Comparison of ENCODE assay signal across 8 cellular contexts in genomic region chr17:44346064-44346844, GRCh38. TPM values are rescaled to one million over a fixed set of nuclear protein-coding genes. Genes with fewer than 3 reads are reported as not detected.
DNase-seq lines count a peak whose midpoint lies in the region; ATAC-seq and TF ChIP-seq lines count a peak whose summit lies in the region.

No MANE protein-coding gene starts in this region.

- H3K9me3 ChIP-seq in sigmoid colon = no peaks in the 10 kb centered on the region

- peaks cover 0 to 23% (median 15%) of the 10 kb centered on the region in 4 donors for H3K36me3 ChIP-seq in sigmoid colon

- no peak for DNase-seq in T-cell
- DNase-seq in fibroblast of the aortic adventitia (ENCODE audit: low read depth) = no peak
- DNase-seq in sigmoid colon = no peak
- DNase-seq in CD1c-positive myeloid dendritic cell (ENCODE audit: extremely low spot score) = no peak

- peak overlapping the region; percentile 77 to 88 (median 88) for H3K27ac ChIP-seq in sigmoid colon

- no peak for TF ChIP-seq EP300 in sigmoid colon (IDR thresholded peaks at IDR 0.05)

- H3K36me3 Mint-ChIP-seq in T-cell = no peaks in the 10 kb centered on the region

- 68 to 69% methylated on average over 13 of the region's 13 CpGs for WGBS in sigmoid colon, 2 donors

- CTCF ChIA-PET in T-cell (lab: Charles Lee) = interaction anchor here (0.6 to 1.4 kb wide), 9 partner anchors 15 to 409 kb away, joined by 3 to 6 read pairs (median 4); partner anchors contain the start of genes FAM171A2 (in 1 of the 2) and TMUB2 (in 1 of the 2)

- H3K27me3 ChIP-seq in sigmoid colon = no peaks in the 10 kb centered on the region

- peak overlapping the region; percentile 89 to 95 (median 91) for H3K4me3 Mint-ChIP-seq in T-cell

- POLR2A ChIA-PET in T-cell (lab: Charles Lee) = interaction anchor here in 1 of 2 donors (0.6 kb wide), 1 partner anchor 259 kb away, joined by 4 read pairs; no protein-coding TSS in a partner anchor

- intact Hi-C loops in sigmoid colon (cut with DNase I) = loop anchor here (5.0 kb wide), 2 partner anchors 39 to 134 kb away; partner anchors contain the start of gene RUNDC3A

- ATAC-seq in T-cell (replicated peaks in 1 of 4) (no peak), GM19035 (IDR thresholded peaks at IDR 0.05; ENCODE audit: unreplicated experiment) (no peak), HG02938 (IDR thresholded peaks at IDR 0.05; ENCODE audit: unreplicated experiment) (no peak), GM21515 (IDR thresholded peaks at IDR 0.05; ENCODE audit: unreplicated experiment) (no peak)

- TF ChIP-seq CTCF in GM12875 (IDR thresholded peaks at IDR 0.05; ENCODE audit: borderline replicate concordance, insufficient read depth, low read depth, low read length) (no peak), fibroblast of the aortic adventitia (IDR thresholded peaks at IDR 0.05; ENCODE audit: insufficient read depth, low read length) (no peak), sigmoid colon (IDR thresholded peaks at IDR 0.05) (no peak)

- H3K4me3 ChIP-seq in GM12875 (ENCODE audit: low read depth, low read length) (peak overlapping the region; percentile 68), fibroblast of the aortic adventitia (ENCODE audit: low read depth, low read length) (peak overlapping the region; percentile 98), sigmoid colon (peak overlapping the region; percentile 67 to 75 (median 68))

- H3K27ac Mint-ChIP-seq in T-cell = peak overlapping the region; percentile 63 to 81

- no peaks in the 10 kb centered on the region for H3K9me3 Mint-ChIP-seq in T-cell

- no peak for TF ChIP-seq POLR2A in sigmoid colon (IDR thresholded peaks at IDR 0.05)

- H3K27me3 Mint-ChIP-seq in T-cell = peaks cover under 1 to 4% of the 10 kb centered on the region in 2 donors

- H3K4me1 Mint-ChIP-seq in T-cell = peaks cover 16 to 33% (median 28%) of the 10 kb centered on the region in 3 donors

- H3K4me1 ChIP-seq in sigmoid colon = peaks cover 0 to 18% (median 16%) of the 10 kb centered on the region in 4 donors

RNA-seq across cellular contexts. Expression of gene GRN, which starts 1.2 kb away (rescaled TPM):
- 10 to 100 TPM; 21.0 to 48.3 (median 40.1) TPM for total RNA-seq in T-cell
- 241 and 592 TPM in 2 replicates for total RNA-seq in fibroblast of the aortic adventitia (ENCODE audit: low replicate concordance)
- total RNA-seq in sigmoid colon = 100 to 1,000 TPM; 141 to 245 (median 171) TPM
- polyA plus RNA-seq in sigmoid colon = 100 to 1,000 TPM in 2 of 3 donors, 10 to 100 TPM in 1; 69.7 to 245 (median 218) TPM

RNA-seq across cellular contexts. Expression of gene FAM171A2, which starts 17.4 kb away (rescaled TPM):
- total RNA-seq in T-cell (1 to 10 TPM in 2 of 5 donors, under 1 TPM in 3; 0.18 to 1.5 (median 0.89) TPM), fibroblast of the aortic adventitia (ENCODE audit: low replicate concordance) (3.1 and 18.5 TPM in 2 replicates), sigmoid colon (1 to 10 TPM in 3 of 4 donors, under 1 TPM in 1; 0.66 to 1.7 (median 1.5) TPM)
- under 1 TPM in 1 of 3 donors, not detected in 2; 0.67 TPM for polyA plus RNA-seq in sigmoid colon

RNA-seq across cellular contexts. Expression of gene SLC25A39, which starts 21.6 kb away (rescaled TPM):
- 100 to 1,000 TPM in 3 of 5 donors, 10 to 100 TPM in 2; 78.6 to 108 (median 104) TPM for total RNA-seq in T-cell
- 61.5 and 62.7 TPM in 2 replicates for total RNA-seq in fibroblast of the aortic adventitia (ENCODE audit: low replicate concordance)
- total RNA-seq in sigmoid colon = 10 to 100 TPM; 39.0 to 51.8 (median 43.3) TPM
- 100 to 1,000 TPM; 121 to 163 (median 136) TPM for polyA plus RNA-seq in sigmoid colon

RNA-seq across cellular contexts. Expression of gene RUNDC3A, which starts 37.9 kb away (rescaled TPM):
- total RNA-seq in T-cell (under 1 TPM in 3 of 5 donors, not detected in 2; 0.38 to 0.65 (median 0.41) TPM), fibroblast of the aortic adventitia (ENCODE audit: low replicate concordance) (not detected in 2 replicates), sigmoid colon (10 to 100 TPM in 1 of 4 donors, 1 to 10 TPM in 3; 1.2 to 10.5 (median 6.0) TPM)
- polyA plus RNA-seq in sigmoid colon = 1 to 10 TPM in 2 of 3 donors, under 1 TPM in 1; 0.46 to 2.5 (median 1.2) TPM

RNA-seq across cellular contexts. Expression of gene ITGA2B, which starts 43.2 kb away (rescaled TPM):
- 1 to 10 TPM in 3 of 5 donors, under 1 TPM in 2; 0.41 to 3.9 (median 1.1) TPM for total RNA-seq in T-cell
- 0.36 TPM in 1 of 2 replicates, not detected in the other for total RNA-seq in fibroblast of the aortic adventitia (ENCODE audit: low replicate concordance)
- total RNA-seq in sigmoid colon = under 1 TPM in 3 of 4 donors, not detected in 1; 0.27 to 0.36 (median 0.33) TPM
- under 1 TPM in 1 of 3 donors, not detected in 2; 0.35 TPM for polyA plus RNA-seq in sigmoid colon
